Comparison of ENCODE assay signal across 18 cellular contexts in genomic region chr5:14759744-14760547, GRCh38.
DNase-seq lines count a peak whose midpoint lies in the region; ATAC-seq and TF ChIP-seq lines count a peak whose summit lies in the region.
"Had no signal": no experiment of that assay in that cellular context is flagged by ENCODE, and none has a peak within 500 bp of the region (broad histone marks: within the 10 kb centered on the region; RNA-seq: fewer than 3 reads in every experiment).

No MANE protein-coding gene starts in this region.

- DNase-seq in Right ventricle myocardium inferior (ENCODE audit: missing footprints) = no peak
- no peak for DNase-seq in cardiac septum (ENCODE audit: low spot score)
- no peak for DNase-seq in heart left ventricle
- DNase-seq in right lobe of liver = no peak
- DNase-seq in uterus = no peak
- DNase-seq: DMS53, IMR-90, MV-4-11, NCI-H1436 treated with DMSO at 0.1 percent for 48 hours, NCI-H2227 treated with DMSO at 0.1 percent for 48 hours, NCI-H69, Peyer's patch, SHP77 treated with DMSO at 0.1 percent for 48 hours had no signal

- no peaks in the 10 kb centered on the region for H3K27me3 ChIP-seq in heart left ventricle
- H3K27me3 ChIP-seq in right lobe of liver = no peaks in the 10 kb centered on the region
- H3K27me3 ChIP-seq in uterus = no peaks in the 10 kb centered on the region
- H3K27me3 ChIP-seq: Peyer's patch had no signal

- H3K27ac ChIP-seq in heart left ventricle = peak overlapping the region; percentile 15 to 88 (median 78)
- H3K27ac ChIP-seq in right lobe of liver = peak overlapping the region; percentile 44 to 87 (median 81)
- no peak overlapping the region for H3K27ac ChIP-seq in uterus
- H3K27ac ChIP-seq: C4-2B, Peyer's patch had no signal

- H3K36me3 ChIP-seq in heart left ventricle (peaks cover 0 to 41% (median 12%) of the 10 kb centered on the region in 9 donors), right lobe of liver (no peaks in the 10 kb centered on the region), uterus (no peaks in the 10 kb centered on the region)
- H3K36me3 ChIP-seq: HAP-1 had no signal

- H3K9me3 ChIP-seq in heart left ventricle (no peaks in the 10 kb centered on the region), right lobe of liver (no peaks in the 10 kb centered on the region), uterus (no peaks in the 10 kb centered on the region)
- H3K9me3 ChIP-seq: HAP-1, Peyer's patch had no signal

- ATAC-seq in Right ventricle myocardium inferior = peak; percentile 9
- no peak for ATAC-seq in heart left ventricle
- ATAC-seq in right lobe of liver = peak in 3 of 4 donors; percentile 58 to 70 (median 67)
- ATAC-seq in HG03135 (IDR thresholded peaks at IDR 0.05; ENCODE audit: unreplicated experiment) = no peak
- no peak for ATAC-seq in GM21381 (IDR thresholded peaks at IDR 0.05; ENCODE audit: unreplicated experiment)
- ATAC-seq in HG03565 (IDR thresholded peaks at IDR 0.05; ENCODE audit: unreplicated experiment) = no peak

- H3K4me3 ChIP-seq in heart left ventricle (no peak overlapping the region), right lobe of liver (no peak overlapping the region), uterus (no peak overlapping the region)
- H3K4me3 ChIP-seq: HAP-1, Peyer's patch had no signal

- H3K4me1 ChIP-seq in heart left ventricle (peaks cover 0 to 45% (median 15%) of the 10 kb centered on the region in 12 donors), right lobe of liver (peaks cover 0 to 15% (median 6%) of the 10 kb centered on the region in 4 donors), uterus (no peaks in the 10 kb centered on the region)
- H3K4me1 ChIP-seq: HAP-1, Peyer's patch had no signal

- intact Hi-C loops in Right ventricle myocardium inferior (cut with DNase I) = no loop called here
- intact Hi-C loops in cardiac septum (cut with DNase I) = loop anchor here (2.0 kb wide), 1 partner anchor 111 kb away; the partner anchor contains the start of gene ANKH
- intact Hi-C loops in heart left ventricle (cut with DNase I) = no loop called here
- intact Hi-C loops in right lobe of liver (cut with DNase I) = no loop called here
- intact Hi-C loops in uterus (cut with DNase I; ENCODE audit: low total_unique reads) = no loop called here

- WGBS in heart left ventricle, 4 donors = 74 to 78% (median 77%) methylated on average over 6 of the region's 6 CpGs
- WGBS in right lobe of liver (ENCODE audit: insufficient coverage, low coverage, low lambda C conversion rate, missing lambda C conversion rate) = 42% methylated on average over 6 of the region's 6 CpGs

- TF ChIP-seq POLR2A in heart left ventricle (IDR thresholded peaks at IDR 0.05) (no peak), right lobe of liver (IDR thresholded peaks at IDR 0.05) (no peak), uterus (IDR thresholded peaks at IDR 0.05) (no peak)

- TF ChIP-seq CTCF in heart left ventricle (IDR thresholded peaks at IDR 0.05) (no peak), right lobe of liver (IDR thresholded peaks at IDR 0.05) (no peak), uterus (IDR thresholded peaks at IDR 0.05) (no peak)

Comparison
In these comparisons a context has a peak if more than half of its experiments do, and no peak if none do; other contexts are left out.
1. ATAC-seq: peak in Right ventricle myocardium inferior (single experiment) and right lobe of liver (3 of 4); none in heart left ventricle (0 of 4), HG03135 (single experiment), GM21381 (single experiment) and HG03565 (single experiment).
2. H3K27ac ChIP-seq: peak in heart left ventricle (12 of 12) and right lobe of liver (3 of 3); none in uterus (0 of 2).